Comparison of ENCODE assay signal across 10 cellular contexts in the genomic region with DNA sequence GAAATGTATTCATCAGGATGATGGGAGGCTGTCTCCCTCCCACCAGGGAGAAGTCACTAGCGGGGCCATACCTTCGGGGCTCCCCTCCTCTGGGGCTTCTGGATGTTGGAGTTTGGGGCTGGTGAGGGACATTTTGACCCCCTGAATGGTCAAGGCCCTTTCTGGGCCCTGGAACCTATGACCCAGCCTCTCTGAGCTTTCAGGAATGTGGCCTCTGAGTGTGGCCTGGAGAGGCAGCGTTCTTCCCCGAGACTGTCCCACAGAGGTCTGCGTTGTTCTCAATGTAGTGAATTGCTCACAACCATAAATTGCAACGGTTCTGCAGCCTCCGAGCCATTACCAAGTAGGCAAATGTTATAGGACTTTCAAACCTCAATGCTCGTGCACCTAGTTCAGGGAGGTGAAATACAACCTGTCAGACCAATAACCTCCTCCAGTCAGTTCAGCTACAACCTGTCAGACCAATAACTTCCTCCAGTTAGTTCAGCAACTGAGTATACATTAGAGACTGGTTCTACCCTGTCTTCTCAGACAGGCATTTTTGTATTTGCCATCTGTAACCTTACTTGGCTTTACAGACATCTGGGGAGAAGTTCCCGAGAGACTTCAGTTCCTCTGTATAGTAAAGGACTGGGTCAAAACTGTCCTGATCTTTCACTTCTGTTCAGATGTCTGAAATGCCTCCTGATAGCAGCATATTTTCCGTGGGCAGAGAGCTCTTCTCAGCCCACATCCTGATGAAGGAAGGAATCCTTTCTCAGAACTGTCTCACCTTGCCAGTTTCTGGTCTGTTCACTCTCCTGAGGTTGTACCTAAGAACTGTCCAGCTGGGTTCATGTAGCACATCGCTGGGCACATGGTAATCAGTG. TPM values are rescaled to one million over a fixed set of nuclear protein-coding genes. Genes with fewer than 3 reads are reported as not detected.
DNase-seq lines count a peak whose midpoint lies in the region; ATAC-seq and TF ChIP-seq lines count a peak whose summit lies in the region.
"Had no signal": no experiment of that assay in that cellular context is flagged by ENCODE, and none has a peak within 500 bp of the region (broad histone marks: within the 10 kb centered on the region; RNA-seq: fewer than 3 reads in every experiment).

No MANE protein-coding gene starts in this region.

- no TSS peak for BruUV-seq in IMR-90 (replicated peaks; lab: Mats Ljungman, UMichigan)

- peak overlapping the region; percentile 23 for H3K27ac Mint-ChIP-seq in osteocyte (ENCODE audit: unreplicated experiment)

- no peaks in the 10 kb centered on the region for H3K27me3 ChIP-seq in ACC112 (ENCODE audit: insufficient read depth, low read length)
- no peaks in the 10 kb centered on the region for H3K27me3 ChIP-seq in IMR-90 (ENCODE audit: control insufficient read depth, insufficient read depth, low read length)

- H4K91ac ChIP-seq in IMR-90 (ENCODE audit: insufficient read depth, low read depth, low read length), result 0 out of 2 replicates have a peak overlapping the region, but pooled peaks have one; percentile 9

- peaks cover 29% of the 10 kb centered on the region for H3K4me1 Mint-ChIP-seq in osteocyte (ENCODE audit: unreplicated experiment)

- no peak overlapping the region for H2AFZ ChIP-seq in ACC112 (ENCODE audit: low read length, unreplicated experiment)
- no peak overlapping the region for H2AFZ ChIP-seq in IMR-90 (replicated peaks; ENCODE audit: low read length, poor library complexity)

- peaks cover 25% of the 10 kb centered on the region for H3K79me2 ChIP-seq in ACC112 (ENCODE audit: control insufficient read depth, insufficient read depth, low read length, unreplicated experiment)

- H2BK5ac ChIP-seq in IMR-90 (ENCODE audit: low read depth, low read length, poor library complexity, severe bottlenecking), result peak overlapping the region; percentile 35

- no peak overlapping the region for H2BK20ac ChIP-seq in IMR-90 (ENCODE audit: low read depth, low read length)

- no peak overlapping the region for H3K4me3 Mint-ChIP-seq in osteocyte (ENCODE audit: unreplicated experiment)

- H3K9ac ChIP-seq in IMR-90 (ENCODE audit: low read depth, low read length), result no peak overlapping the region

- 0 out of 2 replicates have a peak overlapping the region, but pooled peaks have one; percentile 19 for H3K23ac ChIP-seq in IMR-90 (ENCODE audit: low read depth, low read length)

- H4K5ac ChIP-seq in IMR-90 (ENCODE audit: low read depth, low read length), result no peak overlapping the region; the same call in 1 of the 2 replicates

- H3K27me3 Mint-ChIP-seq in osteocyte (ENCODE audit: unreplicated experiment), result no peaks in the 10 kb centered on the region

- H3K79me1 ChIP-seq in IMR-90 (ENCODE audit: low read depth in 1 of 2, low read length in 2 of 2), result peaks cover 61 to 87% of the 10 kb centered on the region in 2 experiments

- H3K4me1 ChIP-seq in ACC112 (ENCODE audit: control insufficient read depth, insufficient read depth, low read length, unreplicated experiment) (peaks cover 28% of the 10 kb centered on the region), IMR-90 (ENCODE audit: control insufficient read depth, insufficient read depth, low read length) (peaks cover 41% of the 10 kb centered on the region)

- H3K9me3 Mint-ChIP-seq in osteocyte (ENCODE audit: unreplicated experiment), result no peaks in the 10 kb centered on the region

- CTCF ChIA-PET in IMR-90 (lab: Yijun Ruan, JAX), result interaction anchor here (0.8 kb wide), 1 partner anchor 18 kb away, joined by 6 read pairs; no protein-coding TSS in a partner anchor

- peak overlapping the region; percentile 11; the same call in 1 of the 2 replicates for H3K14ac ChIP-seq in IMR-90 (replicated peaks; ENCODE audit: low read depth, low read length)

- TF ChIP-seq POLR2A in IMR-90 (IDR thresholded peaks at IDR 0.05; ENCODE audit: low read depth, low read length), result no peak

- intact Hi-C loops in IMR-90 (cut with micrococcal nuclease), result no loop called here

- POLR2A ChIA-PET in IMR-90 (lab: Charles Lee; ENCODE audit: unreplicated experiment), result no interaction called here

- H4K20me1 ChIP-seq in IMR-90 (ENCODE audit: insufficient read depth, low read length), result peaks cover 57% of the 10 kb centered on the region

- H3K4me2 ChIP-seq in IMR-90 (ENCODE audit: low read depth, low read length), result no peak overlapping the region

- no peak for ATAC-seq in IMR-90 (ENCODE audit: low read depth)
- no peak for ATAC-seq in HG03135 (IDR thresholded peaks at IDR 0.05; ENCODE audit: unreplicated experiment)

- H3K4ac ChIP-seq in IMR-90 (ENCODE audit: low read depth, low read length), result peak overlapping the region; percentile 42; the same call in 1 of the 2 replicates

- no peak for DNase-seq in IMR-90
- no peak for DNase-seq in coronary artery (ENCODE audit: low spot score)
- DNase-seq in osteocyte (ENCODE audit: extremely low spot score, unreplicated experiment), result no peak
- DNase-seq in NCI-H510A (lab: John Stamatoyannopoulos, UW), result no peak
- DNase-seq in SK-N-DZ (ENCODE audit: low spot score), result no peak
- DNase-seq in cerebellar nuclear complex (lab: John Stamatoyannopoulos, UW), result no peak
- DNase-seq: amniotic stem cell, NCI-H1092 had no signal

- H3K4me3 ChIP-seq in ACC112 (ENCODE audit: low read depth, low read length) (no peak overlapping the region), IMR-90 (ENCODE audit: insufficient read depth, low read depth, low read length) (no peak overlapping the region), coronary artery (no peak overlapping the region)

- peaks cover 66% of the 10 kb centered on the region for H3K9me1 ChIP-seq in IMR-90 (ENCODE audit: insufficient read depth, low read length)

- TF ChIP-seq RAD21 in IMR-90 (IDR thresholded peaks at IDR 0.05; ENCODE audit: low read length), result no peak

- no peak overlapping the region for H2BK15ac ChIP-seq in IMR-90 (ENCODE audit: low read depth, low read length)

- H3K18ac ChIP-seq in IMR-90 (ENCODE audit: low read depth, low read length), result no peak overlapping the region; the same call in 1 of the 2 replicates

- TF ChIP-seq CTCF in IMR-90 (conservative IDR thresholded peaks at IDR 0.05; ENCODE audit: low read depth, low read length) (no peak), coronary artery (IDR thresholded peaks at IDR 0.05) (no peak), osteocyte (IDR thresholded peaks at IDR 0.05) (no peak)

- peaks cover 7% of the 10 kb centered on the region; the same call in 1 of the 2 replicates for H3K36me3 ChIP-seq in ACC112 (ENCODE audit: insufficient read depth, low read length)
- peaks cover 16% of the 10 kb centered on the region for H3K36me3 ChIP-seq in IMR-90 (ENCODE audit: control insufficient read depth, insufficient read depth, low read length)

- no peak overlapping the region for H2AK9ac ChIP-seq in IMR-90 (replicated peaks; ENCODE audit: low read depth, low read length, poor library complexity)

- WGBS in IMR-90 (ENCODE audit: extremely low coverage in 2 of 2, insufficient read length in 1 of 2), 2 experiments, result 90% methylated on average over 2 of the region's 11 CpGs; no CpG with 5 or more reads in 1 of the 2 experiments

- H2BK120ac ChIP-seq in IMR-90 (ENCODE audit: low read depth, low read length), result peak overlapping the region; percentile 57

- dilution Hi-C loops in IMR-90 (cut with HindIII; ENCODE audit: low sequenced_read_pairs, unreplicated experiment), result no loop called here

- peak overlapping the region; percentile 47; the same call in 1 of the 2 replicates for H2AK5ac ChIP-seq in IMR-90 (ENCODE audit: low read depth, low read length)

- no peak overlapping the region for H3K56ac ChIP-seq in IMR-90 (ENCODE audit: extremely low read depth, insufficient read depth, low read length)

- in situ Hi-C loops in IMR-90 (cut with MboI; ENCODE audit: low sequenced_read_pairs), result no loop called here

- H4K8ac ChIP-seq in IMR-90 (ENCODE audit: low read depth in 2 of 2, low read length in 2 of 2), result peak overlapping the region; percentile 16 to 31; a peak in 1 of 4 replicates

- H3K27ac ChIP-seq in ACC112 (ENCODE audit: low read depth, low read length) (peak overlapping the region; percentile 17; the same call in 1 of the 2 replicates), IMR-90 (ENCODE audit: insufficient read depth, low read length) (peak overlapping the region; percentile 34; the same call in 1 of the 2 replicates), coronary artery (peak overlapping the region; percentile 90 to 92)

- H3K36me3 Mint-ChIP-seq in osteocyte (ENCODE audit: unreplicated experiment), result no peaks in the 10 kb centered on the region

- H3K9me3 ChIP-seq in IMR-90 (ENCODE audit: control insufficient read depth, insufficient read depth, low read length), result no peaks in the 10 kb centered on the region

TF ChIP-seq in IMR-90, 13 proteins besides CTCF, POLR2A, EP300 and RAD21 (continues in another document):
- TF ChIP-seq, protein P1, sequence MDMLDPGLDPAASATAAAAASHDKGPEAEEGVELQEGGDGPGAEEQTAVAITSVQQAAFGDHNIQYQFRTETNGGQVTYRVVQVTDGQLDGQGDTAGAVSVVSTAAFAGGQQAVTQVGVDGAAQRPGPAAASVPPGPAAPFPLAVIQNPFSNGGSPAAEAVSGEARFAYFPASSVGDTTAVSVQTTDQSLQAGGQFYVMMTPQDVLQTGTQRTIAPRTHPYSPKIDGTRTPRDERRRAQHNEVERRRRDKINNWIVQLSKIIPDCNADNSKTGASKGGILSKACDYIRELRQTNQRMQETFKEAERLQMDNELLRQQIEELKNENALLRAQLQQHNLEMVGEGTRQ (IDR thresholded peaks at IDR 0.05; ENCODE audit: low read depth, low read length), result no peak
- no peak for TF ChIP-seq CHD1 (IDR thresholded peaks at IDR 0.05; ENCODE audit: low read depth, low read length)
- TF ChIP-seq FOS (IDR thresholded peaks at IDR 0.05; ENCODE audit: low read depth, low read length), result no peak
- TF ChIP-seq MAFK (IDR thresholded peaks at IDR 0.05; ENCODE audit: low read depth, low read length), result no peak
- TF ChIP-seq, protein P2, sequence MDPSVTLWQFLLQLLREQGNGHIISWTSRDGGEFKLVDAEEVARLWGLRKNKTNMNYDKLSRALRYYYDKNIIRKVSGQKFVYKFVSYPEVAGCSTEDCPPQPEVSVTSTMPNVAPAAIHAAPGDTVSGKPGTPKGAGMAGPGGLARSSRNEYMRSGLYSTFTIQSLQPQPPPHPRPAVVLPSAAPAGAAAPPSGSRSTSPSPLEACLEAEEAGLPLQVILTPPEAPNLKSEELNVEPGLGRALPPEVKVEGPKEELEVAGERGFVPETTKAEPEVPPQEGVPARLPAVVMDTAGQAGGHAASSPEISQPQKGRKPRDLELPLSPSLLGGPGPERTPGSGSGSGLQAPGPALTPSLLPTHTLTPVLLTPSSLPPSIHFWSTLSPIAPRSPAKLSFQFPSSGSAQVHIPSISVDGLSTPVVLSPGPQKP (IDR thresholded peaks at IDR 0.05; ENCODE audit: borderline replicate concordance, low read depth, low read length), result no peak
- no peak for TF ChIP-seq RFX5 (IDR thresholded peaks at IDR 0.05; ENCODE audit: low read depth, low read length)

RNA-seq across cellular contexts. Expression of a gene that starts 34.1 kb away (rescaled TPM):
- 285 and 336 TPM in 2 replicates for total RNA-seq in IMR-90 (2012; rRNA removed)
- polyA plus RNA-seq in IMR-90 (2012; rRNA removed), result 141 and 170 TPM in 2 replicates
- 63.9 and 84.9 TPM in 2 replicates for polyA plus RNA-seq in IMR-90 (2012; cell fraction: cytosol; rRNA removed)
- polyA plus RNA-seq in IMR-90 (2012; cell fraction: nucleus; rRNA removed; ENCODE audit: low replicate concordance), result 109 and 162 TPM in 2 replicates
- 19.5 and 20.8 TPM in 2 replicates for total RNA-seq in osteocyte
- polyA plus RNA-seq in SK-N-DZ (2014; cell fraction: cytosol; rRNA removed), result 1.8 and 2.1 TPM in 2 replicates
- 1.2 and 3.2 TPM in 2 replicates for polyA plus RNA-seq in SK-N-DZ (2014; cell fraction: nucleus; rRNA removed)

Comparison
In these comparisons a context has a peak if more than half of its experiments do, and no peak if none do; other contexts are left out.
1. H3K27ac ChIP-seq: peak in every context shown above with its lines; median percentile 91 in coronary artery; 34 in IMR-90; 17 in ACC112.
2. RNA of a gene that starts 34.1 kb away (total RNA-seq): 285 to 336 TPM in IMR-90; 19.5 to 20.8 TPM in osteocyte; every median in the first group is over 10 times any median in the second.